ENCODE assay signal across 28 cellular contexts in the genomic region with DNA sequence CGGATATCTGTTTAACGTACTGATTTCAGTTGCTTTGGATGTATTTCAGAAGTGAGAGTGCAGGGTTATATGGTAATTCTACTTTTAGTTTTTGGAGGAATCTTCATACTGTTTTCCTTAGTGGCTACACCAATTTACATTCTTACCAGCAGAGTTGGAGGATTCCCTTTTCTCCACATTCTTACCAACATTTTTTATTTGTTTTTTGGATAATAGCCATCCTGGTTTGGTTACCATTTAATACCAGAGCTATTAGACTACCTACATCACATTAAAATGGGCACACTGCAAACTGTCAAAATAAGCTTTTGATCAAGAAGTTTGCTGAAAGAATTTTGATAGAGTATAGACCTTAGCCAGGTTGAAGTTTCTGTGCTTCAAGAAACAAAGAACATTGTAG.
"Had no signal": no experiment of that assay in that cellular context is flagged by ENCODE, and none has a peak within 500 bp of the region (broad histone marks: within the 10 kb centered on the region; RNA-seq: fewer than 3 reads in every experiment).

No MANE protein-coding gene starts in this region.

- H3K4me3 ChIP-seq: ascending aorta, PC-9 had no signal

- H3K4me2 ChIP-seq: PC-9 had no signal

- H3K9me3 ChIP-seq: ascending aorta had no signal

- H2AFZ ChIP-seq: PC-9 had no signal

- H3K36me3 ChIP-seq: ascending aorta had no signal

- H3K27ac ChIP-seq: ascending aorta, PC-9, RWPE1 had no signal

- H3K27me3 ChIP-seq: ascending aorta had no signal

- H3K4me1 ChIP-seq: ascending aorta had no signal

- DNase-seq: activated CD4-positive, alpha-beta T cell treated with anti-CD3 and anti-CD28 coated beads for 36 hours; activated CD4-positive, alpha-beta T cell treated with anti-CD3 and anti-CD28 coated beads, Interleukin-2, amount 10 ng/mL, durations not matched to agents 7 days and 5 days; activated CD4-positive, alpha-beta T cell treated with anti-CD3 and anti-CD28 coated beads, Interleukin-2, amount 50 U/mL, for 48 hours; activated CD8-positive, alpha-beta T cell treated with anti-CD3 and anti-CD28 coated beads, Interleukin-2, amount 10 ng/mL, durations not matched to agents 7 days and 5 days; activated gamma-delta T cell; activated naive CD4-positive, alpha-beta T cell treated with Interleukin-2 at 50 U/mL for 16 hours; activated naive CD8-positive, alpha-beta T cell treated with anti-CD3 and anti-CD28 coated beads, Interleukin-2, amount 10 ng/mL, durations not matched to agents 7 days and 5 days; activated T-cell treated with anti-CD3 and anti-CD28 coated beads, Interleukin-2, amount 50 U/mL, for 24 hours; amygdala; caudate nucleus; cerebellar nuclear complex; Kasumi-1; KG1; NCI-H1105 treated with DMSO at 0.1 percent for 48 hours; NCI-H1436; NCI-H1694; NCI-H1930; NCI-H345; NCI-H524 treated with DMSO at 0.1 percent for 48 hours; NCI-H748 treated with DMSO at 0.1 percent for 48 hours; NK-92 treated with Interleukin-12 subunit alpha and Interleukin-12 subunit beta, amount 100 ng/mL, for 24 hours; PC-9; SIG-M5 had no signal

- ATAC-seq: activated CD4-positive, CD25-positive, alpha-beta regulatory T cell treated with anti-CD3 and anti-CD28 coated beads, Interleukin-2, amount 50 U/mL, for 24 hours; activated CD8-positive, alpha-beta T cell treated with anti-CD3 and anti-CD28 coated beads, Interleukin-2, amount 10 ng/mL, durations not matched to agents 7 days and 5 days; Right ventricle myocardium inferior; WTC11 had no signal
